ENCODE assay signal across 7 cellular contexts in the genomic region with DNA sequence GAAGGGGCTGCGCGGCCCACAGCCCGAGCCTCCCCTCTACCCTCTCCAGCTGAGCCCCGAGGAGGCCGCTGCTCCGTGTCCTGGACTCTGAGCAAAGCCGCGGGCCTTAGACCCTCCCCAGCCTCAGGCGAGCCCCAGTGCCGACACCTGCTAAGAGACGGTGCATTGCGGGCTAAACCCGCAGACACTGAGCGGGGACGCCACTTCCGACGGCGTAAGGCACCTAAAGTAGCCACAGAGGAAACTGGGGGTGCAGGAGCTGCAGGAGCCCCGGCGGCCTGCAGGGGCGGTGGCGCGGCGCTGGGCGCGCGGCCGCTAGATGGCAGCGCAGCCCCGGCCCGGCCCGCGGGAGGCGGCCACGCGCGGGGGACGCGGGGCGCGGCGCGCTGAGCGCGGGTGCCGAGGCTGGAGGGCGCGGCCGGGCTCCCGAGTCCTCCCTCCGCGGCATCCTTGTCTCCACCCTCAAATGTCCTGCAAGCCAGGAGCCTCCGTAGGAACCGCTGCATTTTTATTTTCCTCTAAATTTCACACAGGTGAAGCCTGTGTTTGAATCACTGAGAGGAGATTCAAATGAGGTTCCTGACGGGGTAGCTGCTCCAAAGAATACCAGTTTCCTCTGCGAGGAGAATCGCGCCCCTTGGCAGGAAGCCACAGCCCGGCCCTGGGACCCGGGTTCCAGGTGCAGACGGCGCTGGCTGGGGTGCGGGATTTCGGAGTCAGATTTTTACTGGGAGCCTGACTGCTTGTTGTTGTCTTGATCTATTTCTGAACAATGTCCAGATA.
DNase-seq lines count a peak whose midpoint lies in the region; ATAC-seq, FAIRE-seq and TF ChIP-seq lines count a peak whose summit lies in the region.

No MANE protein-coding gene starts in this region.

- no peak overlapping the region for H3K23ac ChIP-seq in H1 (ENCODE audit: insufficient read length)

- no peaks in the 10 kb centered on the region for H3K9me3 ChIP-seq in H1 (ENCODE audit: insufficient read depth in 2 of 2, low read depth in 1 of 2, low read length in 1 of 2)
- H3K9me3 ChIP-seq in mucosa of descending colon, result no peaks in the 10 kb centered on the region

- intact Hi-C loops in mucosa of descending colon (cut with DNase I, micrococcal nuclease), result no loop called here

- TF ChIP-seq POLR2A in H1 (IDR thresholded peaks at IDR 0.05; ENCODE audit: control extremely low read depth in 1 of 2, low read depth in 2 of 2, low read length in 2 of 2), result no peak

- no peak overlapping the region for H2BK15ac ChIP-seq in H1 (ENCODE audit: low read length)

- H3K56ac ChIP-seq in H1 (replicated peaks; ENCODE audit: insufficient read length, low read depth, low read length), result no peak overlapping the region

- peak; percentile 67 for DNase-seq in NCI-H1105 treated with DMSO at 0.1 percent for 48 hours (lab: John Stamatoyannopoulos, UW)
- peak; percentile 48 to 57 for DNase-seq in activated CD4-positive, alpha-beta T cell treated with anti-CD3 and anti-CD28 coated beads, Interleukin-2, amount 50 U/mL, for 48 hours
- DNase-seq in H1 (ENCODE audit: low read depth in 1 of 2, low spot score in 2 of 2), result peak in 1 of 2 experiments; percentile 81
- peak in 2 of 3 donors; percentile 23 to 39 for DNase-seq in mucosa of descending colon
- peak; percentile 64 for DNase-seq in stimulated activated naive CD8-positive, alpha-beta T cell treated with anti-CD3 and anti-CD28 coated beads, Interleukin-15, Interleukin-2, amounts not matched to agents 100 U/mL and 50 U/mL, for 24 hours

- peak overlapping the region; percentile 96 for H4K91ac ChIP-seq in H1 (replicated peaks; ENCODE audit: insufficient read length, low read length)

- 20% methylated on average over 33 of the region's 64 CpGs; no CpG with 5 or more reads in 1 of the 2 experiments for WGBS in H1 (ENCODE audit: extremely low coverage in 1 of 2, insufficient coverage in 1 of 2, insufficient read length in 1 of 2, insufficient replicate concordance in 2 of 2, low coverage in 1 of 2, low lambda C conversion rate in 2 of 2, missing lambda C conversion rate in 1 of 2), 2 experiments

- no peak for TF ChIP-seq EP300 in H1 (IDR thresholded peaks at IDR 0.05; ENCODE audit: borderline replicate concordance in 1 of 2, low read depth in 2 of 2, low read length in 2 of 2)

- H2BK120ac ChIP-seq in H1 (replicated peaks; ENCODE audit: low read depth, low read length), result no peak overlapping the region

- H3K27ac ChIP-seq in H1 (ENCODE audit: low read depth, low read length), result no peak overlapping the region

- TF ChIP-seq CTCF in H1 (IDR thresholded peaks at IDR 0.05; ENCODE audit: control extremely low read depth in 1 of 3, insufficient read depth in 1 of 3, low read depth in 1 of 3, low read length in 3 of 3) (peak; percentile 93 to 99 (median 98)), mucosa of descending colon (IDR thresholded peaks at IDR 0.05) (peak; percentile 72)

- 0 out of 2 replicates have a peak overlapping the region, but pooled peaks have one; percentile 29 for H2BK5ac ChIP-seq in H1 (ENCODE audit: low read depth, low read length)

- no peaks in the 10 kb centered on the region for H3K79me2 ChIP-seq in H1 (ENCODE audit: control insufficient read depth in 1 of 2, insufficient read depth in 2 of 2, low read length in 2 of 2)

- peak overlapping the region; percentile 89 for H4K8ac ChIP-seq in H1 (ENCODE audit: extremely low read depth, insufficient read depth, low read length)

- H3K14ac ChIP-seq in H1 (ENCODE audit: insufficient read length), result no peak overlapping the region

- H3K4ac ChIP-seq in H1 (replicated peaks; ENCODE audit: insufficient read length, low read depth, low read length), result no peak overlapping the region

- peak overlapping the region; percentile 21; the same call in 1 of the 2 replicates for H2BK12ac ChIP-seq in H1 (ENCODE audit: low read depth, low read length)

- no peaks in the 10 kb centered on the region for H4K20me1 ChIP-seq in H1 (replicated peaks in 1 of 2; ENCODE audit: control insufficient read depth in 1 of 2, insufficient read depth in 2 of 2, low read length in 2 of 2)

- FAIRE-seq in H1 (lab: Jason Lieb, UNC), result no peak

- peak overlapping the region; percentile 47 for H4K5ac ChIP-seq in H1 (ENCODE audit: insufficient read length, low read depth, low read length)

- peak overlapping the region; percentile 45 to 69 for H3K4me2 ChIP-seq in H1 (ENCODE audit: insufficient read depth in 1 of 2, low read depth in 2 of 2, low read length in 2 of 2)

- peak; percentile 44 to 72 for TF ChIP-seq RAD21 in H1 (IDR thresholded peaks at IDR 0.05 in 1 of 2, conservative IDR thresholded peaks at IDR 0.05 in 1 of 2; ENCODE audit: low read depth in 2 of 2, low read length in 2 of 2)

- H3K79me1 ChIP-seq in H1 (ENCODE audit: low read depth, low read length), result no peaks in the 10 kb centered on the region

- H3K18ac ChIP-seq in H1 (ENCODE audit: extremely low read depth, low read length), result peak overlapping the region; percentile 60; the same call in 1 of the 2 replicates

- H2AK5ac ChIP-seq in H1 (ENCODE audit: low read depth, low read length), result no peak overlapping the region

- peak overlapping the region in 2 of 4 experiments; percentile 15 to 19; a peak in 3 of 7 replicates for H3K9ac ChIP-seq in H1 (replicated peaks in 1 of 4; ENCODE audit: extremely low read depth in 1 of 4, low read depth in 3 of 4, low read length in 3 of 4)

- H3K4me3 ChIP-seq in H1 (ENCODE audit: extremely low read depth in 1 of 4, insufficient read depth in 2 of 4, low read depth in 3 of 4, low read length in 4 of 4) (peak overlapping the region; percentile 43 to 71 (median 49)), mucosa of descending colon (no peak overlapping the region)

- no peaks in the 10 kb centered on the region for H3K36me3 ChIP-seq in H1 (ENCODE audit: control insufficient read depth in 2 of 4, insufficient read depth in 4 of 4, low read length in 3 of 4)
- H3K36me3 ChIP-seq in mucosa of descending colon (ENCODE audit: low read depth), result no peaks in the 10 kb centered on the region

- H3K27me3 ChIP-seq in H1 (replicated peaks in 1 of 4; ENCODE audit: control insufficient read depth in 3 of 4, extremely low read depth in 1 of 4, insufficient read depth in 3 of 4, low read length in 3 of 4), result no peaks in the 10 kb centered on the region

- ATAC-seq in GM18511 (IDR thresholded peaks at IDR 0.05; ENCODE audit: unreplicated experiment) (peak; percentile 99), HG02678 (IDR thresholded peaks at IDR 0.05; ENCODE audit: unreplicated experiment) (peak; percentile 100), mucosa of descending colon (peak; percentile 94)
- ATAC-seq in stimulated activated naive CD8-positive, alpha-beta T cell treated with anti-CD3 and anti-CD28 coated beads, Interleukin-15, Interleukin-2, amounts not matched to agents 100 U/mL and 50 U/mL, for 24 hours, result peak; percentile 98

- H2BK20ac ChIP-seq in H1 (ENCODE audit: low read length), result no peak overlapping the region

- POLR2A ChIA-PET in H1 (lab: Charles Lee; ENCODE audit: partially characterized antibody), result no interaction called here

- peaks cover 2% of the 10 kb centered on the region; the same call in 1 of the 2 replicates for H3K23me2 ChIP-seq in H1 (ENCODE audit: low read depth, low read length)

- H2AFZ ChIP-seq in H1 (ENCODE audit: low read length), result peak overlapping the region; percentile 89

- CTCF ChIA-PET in H1 (lab: Charles Lee; ENCODE audit: partially characterized antibody), result interaction anchor here (0.6 to 1.5 kb wide), 11 partner anchors 10 to 1428 kb away, joined by 3 to 9 read pairs (median 4); no protein-coding TSS in a partner anchor

- H3K4me1 ChIP-seq in H1 (replicated peaks in 1 of 4; ENCODE audit: control insufficient read depth in 3 of 4, insufficient read depth in 4 of 4, low read length in 3 of 4), result peaks cover 0 to 6% (median 2%) of the 10 kb centered on the region in 4 experiments; a peak in 2 of 7 replicates
- no peaks in the 10 kb centered on the region for H3K4me1 ChIP-seq in mucosa of descending colon (ENCODE audit: low read depth)

TF ChIP-seq in H1, 55 proteins besides CTCF, POLR2A, EP300 and RAD21 (continues in another document):
- TF ChIP-seq SP1 (IDR thresholded peaks at IDR 0.05; ENCODE audit: low read depth, low read length) (no peak), MAFK (IDR thresholded peaks at IDR 0.05; ENCODE audit: low read depth, low read length) (no peak), ASH2L (IDR thresholded peaks at IDR 0.05; ENCODE audit: low read length) (peak; percentile 76), ZNF274 (IDR thresholded peaks at IDR 0.05; ENCODE audit: borderline replicate concordance, extremely low read depth, low read length) (no peak), HDAC2 (IDR thresholded peaks at IDR 0.05; ENCODE audit: borderline replicate concordance in 1 of 2, low read depth in 2 of 2, low read length in 2 of 2) (0 out of 4 replicates have a peak, but pooled peaks of 1 of the 2 experiments have one; percentile 15), BCL11A (IDR thresholded peaks at IDR 0.05; ENCODE audit: low read depth in 2 of 2, low read length in 2 of 2) (no peak), JUND (IDR thresholded peaks at IDR 0.05; ENCODE audit: low read length) (no peak), SIX5 (IDR thresholded peaks at IDR 0.05; ENCODE audit: low read depth, low read length) (no peak), RBBP5 (IDR thresholded peaks at IDR 0.05; ENCODE audit: borderline replicate concordance, low read depth, low read length) (no peak), SP4 (IDR thresholded peaks at IDR 0.05; ENCODE audit: low read length) (no peak), BACH1 (IDR thresholded peaks at IDR 0.05; ENCODE audit: low read length) (peak; percentile 55; the same call in 1 of the 2 replicates), CTBP2 (IDR thresholded peaks at IDR 0.05; ENCODE audit: borderline replicate concordance, insufficient read depth, insufficient read length, low read length) (no peak), POU5F1 (IDR thresholded peaks at IDR 0.05; ENCODE audit: low read depth, low read length) (no peak), CHD2 (IDR thresholded peaks at IDR 0.05; ENCODE audit: low read length) (no peak), SAP30 (IDR thresholded peaks at IDR 0.05; ENCODE audit: insufficient read depth, insufficient replicate concordance, low read length) (no peak), CBX8 (IDR thresholded peaks at IDR 0.05; ENCODE audit: borderline replicate concordance, low read depth, low read length) (no peak), KDM5A (IDR thresholded peaks at IDR 0.05; ENCODE audit: low read length) (no peak), TEAD4 (IDR thresholded peaks at IDR 0.05; ENCODE audit: low read depth, low read length) (no peak), KDM4A (IDR thresholded peaks at IDR 0.05; ENCODE audit: low read depth, low read length, severe bottlenecking) (peak; percentile 66), CBX5 (IDR thresholded peaks at IDR 0.05; ENCODE audit: low read depth, low read length) (no peak)
- TF ChIP-seq, protein P1, sequence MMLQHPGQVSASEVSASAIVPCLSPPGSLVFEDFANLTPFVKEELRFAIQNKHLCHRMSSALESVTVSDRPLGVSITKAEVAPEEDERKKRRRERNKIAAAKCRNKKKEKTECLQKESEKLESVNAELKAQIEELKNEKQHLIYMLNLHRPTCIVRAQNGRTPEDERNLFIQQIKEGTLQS (IDR thresholded peaks at IDR 0.05; ENCODE audit: insufficient read depth, low read depth, low read length), result peak; percentile 41; the same call in 1 of the 2 replicates
